25 cellular contexts compared by ENCODE assay signal in genomic region chr12:67322580-67322979, GRCh38.
"Had no signal": no experiment of that assay in that cellular context is flagged by ENCODE, and none has a peak within 500 bp of the region (broad histone marks: within the 10 kb centered on the region; RNA-seq: fewer than 3 reads in every experiment).

No MANE protein-coding gene starts in this region.

- H3K4me3 ChIP-seq: adrenal gland, SK-N-MC had no signal

- H3K27ac ChIP-seq: adrenal gland, SK-N-MC, VCaP had no signal

- DNase-seq: activated CD4-positive, alpha-beta T cell treated with anti-CD3 and anti-CD28 coated beads, Interleukin-2, amount 50 U/mL, for 1 hour; activated CD4-positive, CD25-positive, alpha-beta regulatory T cell; activated CD8-positive, alpha-beta memory T cell treated with anti-CD3 and anti-CD28 coated beads, Interleukin-2, amount 50 U/mL, for 4 hours; activated CD8-positive, alpha-beta T cell treated with anti-CD3 and anti-CD28 coated beads for 36 hours; activated naive CD4-positive, alpha-beta T cell treated with anti-CD3 and anti-CD28 coated beads, Interleukin-2, amount 50 U/mL, for 16 hours; activated naive CD8-positive, alpha-beta T cell treated with anti-CD3 and anti-CD28 coated beads, Interleukin-2, amount 10 ng/mL, durations not matched to agents 7 days and 5 days; adrenal gland; anterior cingulate cortex; caudate nucleus; Kasumi-1; NCI-H1105 treated with DMSO at 0.1 percent for 48 hours; NCI-H1436 treated with DMSO at 0.1 percent for 48 hours; NCI-H187; NCI-H345; NCI-H510A; NCI-H526 treated with DMSO at 0.1 percent for 48 hours; NCI-H82; OCI-M1; RPMI8226; T-cell; T-helper 2 cell; T1000 had no signal

- H3K4me1 ChIP-seq: adrenal gland had no signal

- H3K9me3 ChIP-seq: adrenal gland had no signal

- H3K36me3 ChIP-seq: adrenal gland had no signal

- ATAC-seq: activated CD8-positive, alpha-beta T cell treated with anti-CD3 and anti-CD28 coated beads for 36 hours; Right ventricle myocardium inferior; T-cell had no signal

- H3K27me3 ChIP-seq: adrenal gland had no signal
